In the genomic region with DNA sequence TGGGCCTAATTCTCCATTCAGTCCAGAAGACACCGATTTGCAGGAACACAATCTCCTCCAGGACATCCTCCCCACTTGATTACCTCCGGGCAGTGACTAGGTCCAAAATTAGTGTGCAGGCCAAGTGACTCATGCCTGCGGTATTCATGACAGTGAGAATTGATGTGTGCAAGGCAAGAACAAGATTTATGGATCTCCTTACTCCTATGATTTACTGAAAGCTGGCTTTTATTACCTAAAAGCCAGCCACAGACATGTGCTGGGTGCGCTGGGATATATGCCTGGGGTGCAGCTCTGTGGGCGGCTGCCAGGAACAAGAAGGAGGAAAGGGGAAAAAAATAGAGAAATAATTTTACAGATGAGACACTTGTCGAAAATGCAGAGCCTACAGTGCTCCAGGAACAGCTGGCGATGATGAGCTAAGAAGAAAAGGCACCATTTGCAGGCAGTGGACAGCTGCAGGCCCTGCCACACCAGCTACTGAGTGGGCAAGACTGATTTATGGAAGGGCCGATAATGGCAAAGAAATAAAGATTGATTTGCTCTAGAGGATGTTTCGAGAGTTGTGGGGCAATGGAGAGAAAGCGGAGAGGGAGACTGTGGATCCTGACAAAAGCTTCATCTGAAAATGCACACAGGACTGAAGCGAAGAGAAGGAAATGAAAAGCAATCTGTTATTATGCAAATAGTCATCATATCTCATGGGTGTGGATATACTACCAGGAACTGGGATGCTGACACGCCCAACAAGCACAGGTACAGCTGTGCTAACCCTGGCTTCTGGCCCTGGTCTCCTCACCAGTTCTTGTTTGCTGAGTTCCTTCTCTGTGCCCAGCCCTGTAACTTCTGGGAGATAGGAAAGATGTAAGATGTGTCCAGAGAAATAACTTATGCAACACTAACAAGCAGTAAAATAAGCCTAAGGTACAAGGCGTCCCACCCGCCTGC, we compare ENCODE assay signal across 13 cellular contexts.
DNase-seq lines count a peak whose midpoint lies in the region; FAIRE-seq and TF ChIP-seq lines count a peak whose summit lies in the region.
"Had no signal": no experiment of that assay in that cellular context is flagged by ENCODE, and none has a peak within 500 bp of the region (broad histone marks: within the 10 kb centered on the region; RNA-seq: fewer than 3 reads in every experiment).

No MANE protein-coding gene starts in this region.

- H3K4me2 ChIP-seq in osteoblast (ENCODE audit: insufficient read depth, low read length), result no peak overlapping the region

- no peaks in the 10 kb centered on the region for H3K79me2 ChIP-seq in osteoblast (ENCODE audit: insufficient read depth, low read length)

- H3K4me1 ChIP-seq in osteoblast (ENCODE audit: insufficient read depth, low read length), result no peaks in the 10 kb centered on the region

- H3K4me3 ChIP-seq in epithelial cell of proximal tubule (ENCODE audit: low read depth, low read length), result no peak overlapping the region
- H3K4me3 ChIP-seq in osteoblast (ENCODE audit: insufficient read depth, low read length), result no peak overlapping the region

- H3K27ac ChIP-seq in osteoblast (ENCODE audit: low read depth, low read length), result no peak overlapping the region

- H3K27me3 ChIP-seq in osteoblast (ENCODE audit: insufficient read depth, low read length), result no peaks in the 10 kb centered on the region

- H3K36me3 ChIP-seq in osteoblast (ENCODE audit: insufficient read depth, low read length), result no peaks in the 10 kb centered on the region

- no peaks in the 10 kb centered on the region for H4K20me1 ChIP-seq in osteoblast (ENCODE audit: insufficient read depth, low read length)

- DNase-seq in EL (peak; percentile 82), RCC 7860 (ENCODE audit: low spot score) (peak; percentile 46), epithelial cell of proximal tubule (ENCODE audit: low read depth) (peak; percentile 20), non-pigmented ciliary epithelial cell (ENCODE audit: low read depth) (peak; percentile 46), AG20443 (ENCODE audit: low spot score) (no peak), osteoblast (ENCODE audit: insufficient read length, low spot score, missing footprints) (no peak), NCI-H510A (lab: John Stamatoyannopoulos, UW) (no peak), DMS153 (lab: John Stamatoyannopoulos, UW) (no peak)
- DNase-seq: activated CD4-positive, alpha-beta memory T cell treated with anti-CD3 and anti-CD28 coated beads for 36 hours; activated naive CD4-positive, alpha-beta T cell treated with anti-CD3 and anti-CD28 coated beads, Interleukin-2, amount 50 U/mL, for 16 hours; effector memory CD8-positive, alpha-beta T cell; immature natural killer cell; MV-4-11 had no signal

- no peak for FAIRE-seq in RCC 7860 (lab: Jason Lieb, UNC)

- TF ChIP-seq CTCF in epithelial cell of proximal tubule (conservative IDR thresholded peaks at IDR 0.05; ENCODE audit: low read depth, low read length) (no peak), osteoblast (IDR thresholded peaks at IDR 0.05; ENCODE audit: extremely low read depth, low read depth, low read length) (no peak)

- H3K9me3 ChIP-seq in osteoblast (ENCODE audit: low read depth, low read length), result no peaks in the 10 kb centered on the region

- H2AFZ ChIP-seq in osteoblast (ENCODE audit: low read length), result no peak overlapping the region

Comparison
In these comparisons a context has a peak if more than half of its experiments do, and no peak if none do; other contexts are left out.
1. DNase-seq: peak in EL (single experiment), RCC 7860 (single experiment), epithelial cell of proximal tubule (single experiment) and non-pigmented ciliary epithelial cell (single experiment); none in AG20443 (single experiment), osteoblast (single experiment), NCI-H510A (single experiment) and DMS153 (single experiment).